Comparison of ENCODE assay signal across 8 cellular contexts in genomic region chr7:155299539-155300202, GRCh38. TPM values are rescaled to one million over a fixed set of nuclear protein-coding genes. Genes with fewer than 3 reads are reported as not detected.
DNase-seq lines count a peak whose midpoint lies in the region; ATAC-seq and TF ChIP-seq lines count a peak whose summit lies in the region.

No MANE protein-coding gene starts in this region.

- no peak for TF ChIP-seq CTCF in WERI-Rb-1 (IDR thresholded peaks at IDR 0.05; ENCODE audit: low read depth, low read length)
- TF ChIP-seq CTCF in GM13976 (IDR thresholded peaks at IDR 0.05; ENCODE audit: borderline replicate concordance, control extremely low read depth, extremely low read depth, insufficient read depth, missing control alignments) = no peak

- no peaks in the 10 kb centered on the region for H3K27me3 ChIP-seq in WERI-Rb-1 (ENCODE audit: insufficient read depth, low read depth, severe bottlenecking)
- no peaks in the 10 kb centered on the region for H3K27me3 ChIP-seq in esophagus (ENCODE audit: control insufficient read depth in 1 of 2, insufficient read depth in 2 of 2, low read length in 2 of 2)

- H3K4me3 ChIP-seq in WERI-Rb-1 (ENCODE audit: low read depth, low read length) = peak overlapping the region; percentile 59
- peak overlapping the region; percentile 73 to 88 for H3K4me3 ChIP-seq in esophagus (ENCODE audit: low read depth in 1 of 2, low read length in 2 of 2)

- 35 to 57% methylated on average over 8 of the region's 8 CpGs for WGBS in esophagus, 2 donors

- peaks cover 5 to 9% of the 10 kb centered on the region in 2 donors for H3K4me1 ChIP-seq in esophagus (ENCODE audit: control insufficient read depth in 2 of 2, insufficient read depth in 2 of 2, low read length in 1 of 2)

- H3K36me3 ChIP-seq in WERI-Rb-1 (peaks cover 19% of the 10 kb centered on the region), esophagus (ENCODE audit: control insufficient read depth in 2 of 2, insufficient read depth in 2 of 2, low read length in 1 of 2) (peaks cover 7 to 8% of the 10 kb centered on the region in 2 donors)

- peak; percentile 16 for DNase-seq in stimulated activated CD4-positive, alpha-beta T cell treated with anti-CD3 and anti-CD28 coated beads, Interleukin-2, amount 100 ng/mL, for 4 hours (ENCODE audit: low read depth)
- no peak for DNase-seq in stimulated activated CD4-positive, alpha-beta T cell treated with anti-CD3 and anti-CD28 coated beads, Interleukin-2, amount 100 ng/mL, for 24 hours
- DNase-seq in WERI-Rb-1 (peak; percentile 71), pons (ENCODE audit: low spot score) (peak; percentile 78), SKM-1 (lab: John Stamatoyannopoulos, UW; ENCODE audit: unreplicated experiment) (no peak), GM13976 (ENCODE audit: low spot score) (no peak), sciatic nerve (ENCODE audit: low spot score) (no peak)

- intact Hi-C loops in sciatic nerve (cut with DNase I) = no loop called here

- ATAC-seq in sciatic nerve = no peak

- H3K9me3 ChIP-seq in WERI-Rb-1 (ENCODE audit: severe bottlenecking) (peaks cover 6% of the 10 kb centered on the region), esophagus (ENCODE audit: control insufficient read depth in 2 of 2, insufficient read depth in 1 of 2, low read depth in 1 of 2, low read length in 1 of 2) (no peaks in the 10 kb centered on the region)

- peak overlapping the region; percentile 83 for H3K27ac ChIP-seq in WERI-Rb-1
- peak overlapping the region; percentile 57 to 96 for H3K27ac ChIP-seq in esophagus (ENCODE audit: low read depth in 2 of 2, low read length in 1 of 2)

- in situ Hi-C loops in GM13976 (cut with MboI; ENCODE audit: low sequenced_read_pairs, unreplicated experiment) = no loop called here

RNA-seq across cellular contexts. Expression of gene INSIG1, which starts 2.0 kb away (rescaled TPM):
- polyA plus RNA-seq in esophagus = 10 to 100 TPM; 17.7 to 40.3 TPM
- 116 TPM for total RNA-seq in sciatic nerve

Comparison
In these comparisons a context has a peak if more than half of its experiments do, and no peak if none do; other contexts are left out.
1. DNase-seq: peak in stimulated activated CD4-positive, alpha-beta T cell treated with anti-CD3 and anti-CD28 coated beads, Interleukin-2, amount 100 ng/mL, for 4 hours (single experiment), WERI-Rb-1 (single experiment) and pons (single experiment); none in stimulated activated CD4-positive, alpha-beta T cell treated with anti-CD3 and anti-CD28 coated beads, Interleukin-2, amount 100 ng/mL, for 24 hours (0 of 2), SKM-1 (single experiment), GM13976 (single experiment) and sciatic nerve (single experiment).